ENCODE assay signal across 8 cellular contexts in genomic region chr14:41911155-41911554, GRCh38.
DNase-seq lines count a peak whose midpoint lies in the region; FAIRE-seq and TF ChIP-seq lines count a peak whose summit lies in the region.
"Not testable (repeated sequence)": the region's sequence is repeated elsewhere in the genome, so short reads cannot be mapped to it uniquely, and the experiment has no call there.

No MANE protein-coding gene starts in this region.

- not testable (repeated sequence) for H3K27ac ChIP-seq in HUES48 (ENCODE audit: low read depth, low read length); iPS-18a (ENCODE audit: low read length); prostate gland
- peak overlapping the region; percentile 58; the same call in 1 of the 2 replicates for H3K27ac ChIP-seq in H1 (ENCODE audit: low read depth, low read length)

- H2BK12ac ChIP-seq in H1 (ENCODE audit: low read depth, low read length): not testable (repeated sequence)

- intact Hi-C loops in prostate gland (cut with DNase I): not testable (repeated sequence)

- H3K4ac ChIP-seq in H1 (replicated peaks; ENCODE audit: insufficient read length, low read depth, low read length): not testable (repeated sequence)

- H3K4me1 Mint-ChIP-seq in mesothelial cell of epicardium: not testable (repeated sequence)

- H3K79me2 ChIP-seq in H1 (ENCODE audit: control insufficient read depth in 1 of 2, insufficient read depth in 2 of 2, low read length in 2 of 2): not testable (repeated sequence)

- H3K56ac ChIP-seq in H1 (replicated peaks; ENCODE audit: insufficient read length, low read depth, low read length): not testable (repeated sequence)

- peak overlapping the region; percentile 41; the same call in 1 of the 2 replicates for H4K8ac ChIP-seq in H1 (ENCODE audit: extremely low read depth, insufficient read depth, low read length)

- peak overlapping the region; percentile 48; the same call in 1 of the 2 replicates for H3K18ac ChIP-seq in H1 (ENCODE audit: extremely low read depth, low read length)

- 65% methylated on average over 12 of the region's 12 CpGs; no CpG with 5 or more reads in 1 of the 2 experiments for WGBS in H1 (ENCODE audit: extremely low coverage in 1 of 2, insufficient coverage in 1 of 2, insufficient read length in 1 of 2, insufficient replicate concordance in 2 of 2, low coverage in 1 of 2, low lambda C conversion rate in 2 of 2, missing lambda C conversion rate in 1 of 2), 2 experiments
- WGBS in prostate gland: 51% methylated on average over 12 of the region's 12 CpGs

- not testable (repeated sequence) for H4K20me1 ChIP-seq in H1 (replicated peaks in 1 of 2; ENCODE audit: control insufficient read depth in 1 of 2, insufficient read depth in 2 of 2, low read length in 2 of 2)

- not testable (repeated sequence) for H4K5ac ChIP-seq in H1 (ENCODE audit: insufficient read length, low read depth, low read length)

- H3K27ac Mint-ChIP-seq in mesothelial cell of epicardium: not testable (repeated sequence)

- H3K9me3 Mint-ChIP-seq in mesothelial cell of epicardium: peaks cover 21% of the 10 kb centered on the region

- H3K36me3 ChIP-seq in HUES48 (ENCODE audit: control insufficient read depth, insufficient read depth, low read length); H1 (ENCODE audit: control insufficient read depth in 2 of 4, insufficient read depth in 4 of 4, low read length in 3 of 4); iPS-18a (ENCODE audit: control insufficient read depth, low read depth, low read length); prostate gland: not testable (repeated sequence)

- not testable (repeated sequence) for H2BK120ac ChIP-seq in H1 (replicated peaks; ENCODE audit: low read depth, low read length)

- not testable (repeated sequence) for TF ChIP-seq EP300 in H1 (IDR thresholded peaks at IDR 0.05; ENCODE audit: borderline replicate concordance in 1 of 2, low read depth in 2 of 2, low read length in 2 of 2)

- TF ChIP-seq POLR2A in H1 (IDR thresholded peaks at IDR 0.05; ENCODE audit: control extremely low read depth in 1 of 2, low read depth in 2 of 2, low read length in 2 of 2); prostate gland (IDR thresholded peaks at IDR 0.05): not testable (repeated sequence)

- H3K23ac ChIP-seq in H1 (ENCODE audit: insufficient read length): not testable (repeated sequence)

- not testable (repeated sequence) for H4K91ac ChIP-seq in H1 (replicated peaks; ENCODE audit: insufficient read length, low read length)

- CTCF ChIA-PET in H1 (lab: Charles Lee; ENCODE audit: partially characterized antibody): interaction anchor here (1.2 kb wide), 1 partner anchor 14 kb away, joined by 4 read pairs; no protein-coding TSS in a partner anchor

- H2BK20ac ChIP-seq in H1 (ENCODE audit: low read length): not testable (repeated sequence)

- H3K4me3 ChIP-seq in HUES48 (ENCODE audit: low read depth, low read length) (peak overlapping the region; percentile 51; the same call in 1 of the 2 replicates), H1 (ENCODE audit: extremely low read depth in 1 of 4, insufficient read depth in 2 of 4, low read depth in 3 of 4, low read length in 4 of 4) (peak overlapping the region; percentile 24 to 50 (median 32); a peak in 6 of 8 replicates), iPS-18a (ENCODE audit: low read length) (peak overlapping the region; percentile 39), prostate gland (peak overlapping the region in 1 of 2 donors; percentile 14)

- H3K4me2 ChIP-seq in H1 (ENCODE audit: insufficient read depth in 1 of 2, low read depth in 2 of 2, low read length in 2 of 2): peak overlapping the region; percentile 28 to 34; a peak in 3 of 4 replicates

- H2BK5ac ChIP-seq in H1 (ENCODE audit: low read depth, low read length): not testable (repeated sequence)

- not testable (repeated sequence) for H2AFZ ChIP-seq in H1 (ENCODE audit: low read length)

- H2BK15ac ChIP-seq in H1 (ENCODE audit: low read length): not testable (repeated sequence)

- peak overlapping the region; percentile 68 for H3K4me3 Mint-ChIP-seq in mesothelial cell of epicardium

- H3K27me3 ChIP-seq in HUES48 (ENCODE audit: control insufficient read depth, insufficient read depth, low read length); H1 (replicated peaks in 1 of 4; ENCODE audit: control insufficient read depth in 3 of 4, extremely low read depth in 1 of 4, insufficient read depth in 3 of 4, low read length in 3 of 4); iPS-18a (ENCODE audit: control insufficient read depth, insufficient read depth, low read length); prostate gland (replicated peaks; ENCODE audit: insufficient read depth): not testable (repeated sequence)

- H3K23me2 ChIP-seq in H1 (ENCODE audit: low read depth, low read length): not testable (repeated sequence)

- not testable (repeated sequence) for H2AK5ac ChIP-seq in H1 (ENCODE audit: low read depth, low read length)

- not testable (repeated sequence) for H3K79me1 ChIP-seq in H1 (ENCODE audit: low read depth, low read length)

- H3K9ac ChIP-seq in HUES48 (ENCODE audit: low read depth, low read length); iPS-18a (ENCODE audit: low read length): not testable (repeated sequence)
- H3K9ac ChIP-seq in H1 (replicated peaks in 1 of 4; ENCODE audit: extremely low read depth in 1 of 4, low read depth in 3 of 4, low read length in 3 of 4): peak overlapping the region in 2 of 4 experiments; percentile 31 to 62; a peak in 2 of 7 replicates

- peak; percentile 46 for DNase-seq in COR-L47 (lab: John Stamatoyannopoulos, UW)
- peak; percentile 2 for DNase-seq in NCI-H1436 (lab: John Stamatoyannopoulos, UW)
- peak; percentile 74 for DNase-seq in NCI-H69 (lab: John Stamatoyannopoulos, UW)
- DNase-seq in H1 (ENCODE audit: low read depth in 1 of 2, low spot score in 2 of 2): peak in 1 of 2 experiments; percentile 58
- not testable (repeated sequence) for DNase-seq in mesothelial cell of epicardium (ENCODE audit: low spot score in 2 of 2, unreplicated experiment in 2 of 2)
- peak; percentile 52 for DNase-seq in prostate gland (ENCODE audit: low spot score)

- not testable (repeated sequence) for H3K14ac ChIP-seq in H1 (ENCODE audit: insufficient read length)

- not testable (repeated sequence) for TF ChIP-seq RAD21 in H1 (IDR thresholded peaks at IDR 0.05 in 1 of 2, conservative IDR thresholded peaks at IDR 0.05 in 1 of 2; ENCODE audit: low read depth in 2 of 2, low read length in 2 of 2)

- H3K9me3 ChIP-seq in HUES48 (ENCODE audit: control insufficient read depth, insufficient read depth, low read length); H1 (ENCODE audit: insufficient read depth in 2 of 2, low read depth in 1 of 2, low read length in 1 of 2); iPS-18a (ENCODE audit: control insufficient read depth, low read depth, low read length); prostate gland: not testable (repeated sequence)

- H3K27me3 Mint-ChIP-seq in mesothelial cell of epicardium (ENCODE audit: low read depth): not testable (repeated sequence)

- TF ChIP-seq CTCF in H1 (IDR thresholded peaks at IDR 0.05; ENCODE audit: control extremely low read depth in 1 of 3, insufficient read depth in 1 of 3, low read depth in 1 of 3, low read length in 3 of 3); mesothelial cell of epicardium (IDR thresholded peaks at IDR 0.05; ENCODE audit: unreplicated experiment); prostate gland (IDR thresholded peaks at IDR 0.05): not testable (repeated sequence)

- not testable (repeated sequence) for H3K36me3 Mint-ChIP-seq in mesothelial cell of epicardium

- not testable (repeated sequence) for FAIRE-seq in H1 (lab: Jason Lieb, UNC)

- POLR2A ChIA-PET in H1 (lab: Charles Lee; ENCODE audit: partially characterized antibody): interaction anchor here (0.9 to 1.2 kb wide), 3 partner anchors 9 to 306 kb away, joined by 3 read pairs; no protein-coding TSS in a partner anchor

- not testable (repeated sequence) for H3K4me1 ChIP-seq in HUES48 (ENCODE audit: control insufficient read depth, insufficient read depth, low read length); H1 (replicated peaks in 1 of 4; ENCODE audit: control insufficient read depth in 3 of 4, insufficient read depth in 4 of 4, low read length in 3 of 4); iPS-18a (ENCODE audit: control insufficient read depth, low read depth, low read length); prostate gland (replicated peaks)

TF ChIP-seq in H1, 55 proteins besides CTCF, POLR2A, EP300 and RAD21:
- TF ChIP-seq ASH2L (IDR thresholded peaks at IDR 0.05; ENCODE audit: low read length): peak; percentile 58
